In genomic region chr20:40676870-40677269, GRCh38 we compare ENCODE assay signal across 21 cellular contexts. TPM values are rescaled to one million over a fixed set of nuclear protein-coding genes. Genes with fewer than 3 reads are reported as not detected.
DNase-seq lines count a peak whose midpoint lies in the region; ATAC-seq, FAIRE-seq and TF ChIP-seq lines count a peak whose summit lies in the region.
"Had no signal": no experiment of that assay in that cellular context is flagged by ENCODE, and none has a peak within 500 bp of the region (broad histone marks: within the 10 kb centered on the region; RNA-seq: fewer than 3 reads in every experiment).

No MANE protein-coding gene starts in this region.

- H3K4me1 ChIP-seq in HepG2 (ENCODE audit: insufficient read depth, low read length) (peaks cover 29% of the 10 kb centered on the region), right lobe of liver (peaks cover 0 to 16% (median 7%) of the 10 kb centered on the region in 4 donors), osteoblast (ENCODE audit: insufficient read depth, low read length) (no peaks in the 10 kb centered on the region), upper lobe of right lung (peaks cover 14% of the 10 kb centered on the region)
- H3K4me1 ChIP-seq: SJSA1 had no signal

- no peak overlapping the region for H3K27ac ChIP-seq in HepG2 (ENCODE audit: extremely low read length, insufficient read depth, low read length)
- peak overlapping the region in 1 of 3 donors; percentile 26 for H3K27ac ChIP-seq in right lobe of liver
- H3K27ac ChIP-seq in osteoblast (ENCODE audit: low read depth, low read length) = no peak overlapping the region
- peak overlapping the region; percentile 66 for H3K27ac ChIP-seq in upper lobe of right lung
- H3K27ac ChIP-seq: SJSA1 had no signal

- CTCF ChIA-PET in HepG2 (lab: Yijun Ruan, JAX; ENCODE audit: low intra/inter-chr PET ratio, low total read pairs) = no interaction called here

- no peak overlapping the region for H3K4me3 Mint-ChIP-seq in dendritic cell treated with granulocyte-macrophage colony-stimulating factor and Interleukin-4, amounts not matched to agents 40 ng/mL and 50 ng/mL, for 4 days
- no peak overlapping the region for H3K4me3 Mint-ChIP-seq in type B pancreatic cell
- H3K4me3 Mint-ChIP-seq: B cell had no signal

- TF ChIP-seq EP300 in HepG2 (IDR thresholded peaks at IDR 0.05; ENCODE audit: low read depth in 2 of 2, low read length in 2 of 2) = no peak
- no peak for TF ChIP-seq EP300 in HepG2 (CRISPR knock-in tag; IDR thresholded peaks at IDR 0.05; ENCODE audit: borderline replicate concordance)

- BruUV-seq in HepG2 (replicated peaks; lab: Mats Ljungman, UMichigan) = no TSS peak

- no peak for TF ChIP-seq CTCF in HepG2 (CRISPR knock-in tag; IDR thresholded peaks at IDR 0.05)
- TF ChIP-seq CTCF in right lobe of liver (IDR thresholded peaks at IDR 0.05) = no peak
- no peak for TF ChIP-seq CTCF in osteoblast (IDR thresholded peaks at IDR 0.05; ENCODE audit: extremely low read depth, low read depth, low read length)
- TF ChIP-seq CTCF in upper lobe of right lung (IDR thresholded peaks at IDR 0.05) = no peak
- no peak for TF ChIP-seq CTCF in type B pancreatic cell (conservative IDR thresholded peaks at IDR 0.05)

- no peak for TF ChIP-seq POLR2A in HepG2 (IDR thresholded peaks at IDR 0.05; ENCODE audit: insufficient read depth in 1 of 2, low read depth in 2 of 2, low read length in 2 of 2)
- TF ChIP-seq POLR2A in right lobe of liver (IDR thresholded peaks at IDR 0.05) = no peak

- no peak for ATAC-seq in HepG2
- ATAC-seq in right lobe of liver = no peak
- no peak for ATAC-seq in upper lobe of right lung
- ATAC-seq in left colon = no peak
- ATAC-seq in HG02973 (IDR thresholded peaks at IDR 0.05; ENCODE audit: unreplicated experiment) = no peak
- ATAC-seq: Right ventricle myocardium inferior had no signal

- no peaks in the 10 kb centered on the region for H3K36me3 Mint-ChIP-seq in dendritic cell treated with granulocyte-macrophage colony-stimulating factor and Interleukin-4, amounts not matched to agents 40 ng/mL and 50 ng/mL, for 4 days (ENCODE audit: low read depth)
- H3K36me3 Mint-ChIP-seq in type B pancreatic cell = peaks cover 4% of the 10 kb centered on the region

- H3K27me3 Mint-ChIP-seq in dendritic cell treated with granulocyte-macrophage colony-stimulating factor and Interleukin-4, amounts not matched to agents 40 ng/mL and 50 ng/mL, for 4 days = peaks cover 35% of the 10 kb centered on the region
- peaks cover 60% of the 10 kb centered on the region for H3K27me3 Mint-ChIP-seq in type B pancreatic cell

- peak overlapping the region; percentile 37; the same call in 1 of the 2 replicates for H3K4me2 ChIP-seq in HepG2 (ENCODE audit: low read depth, low read length)
- H3K4me2 ChIP-seq in osteoblast (ENCODE audit: insufficient read depth, low read length) = peak overlapping the region; percentile 58

- H3K9me3 Mint-ChIP-seq in dendritic cell treated with granulocyte-macrophage colony-stimulating factor and Interleukin-4, amounts not matched to agents 40 ng/mL and 50 ng/mL, for 4 days = no peaks in the 10 kb centered on the region
- H3K9me3 Mint-ChIP-seq in type B pancreatic cell = peaks cover 5% of the 10 kb centered on the region

- DNase-seq in HepG2 (ENCODE audit: low spot score) (no peak), right lobe of liver (no peak), osteoblast (ENCODE audit: insufficient read length, low spot score, missing footprints) (no peak), upper lobe of right lung (no peak), type B pancreatic cell (ENCODE audit: extremely low spot score, unreplicated experiment) (no peak), left colon (no peak)
- DNase-seq: DMS53, GDM1, MG63, NCI-H1092, NCI-H1436, NCI-H1930, NCI-H2227 treated with DMSO at 0.1 percent for 48 hours, OCI-M1 had no signal

- H3K4me3 ChIP-seq in HepG2 (replicated peaks in 1 of 3; ENCODE audit: insufficient read depth in 1 of 3, low read depth in 2 of 3, low read length in 3 of 3) (no peak overlapping the region), right lobe of liver (no peak overlapping the region), osteoblast (ENCODE audit: insufficient read depth, low read length) (no peak overlapping the region), upper lobe of right lung (peak overlapping the region; percentile 19)
- H3K4me3 ChIP-seq: MG63, SJSA1 had no signal

- no peaks in the 10 kb centered on the region for H3K9me3 ChIP-seq in HepG2 (ENCODE audit: low read length)
- no peaks in the 10 kb centered on the region for H3K9me3 ChIP-seq in right lobe of liver
- H3K9me3 ChIP-seq in osteoblast (ENCODE audit: low read depth, low read length) = no peaks in the 10 kb centered on the region
- no peaks in the 10 kb centered on the region for H3K9me3 ChIP-seq in upper lobe of right lung
- H3K9me3 ChIP-seq: MG63, SJSA1 had no signal

- no peak for TF ChIP-seq RAD21 in HepG2 (CRISPR knock-in tag; IDR thresholded peaks at IDR 0.05)

- WGBS in HepG2 (ENCODE audit: low lambda C conversion rate) = 61% methylated on average over 3 of the region's 3 CpGs
- WGBS in right lobe of liver (ENCODE audit: insufficient coverage, low coverage, low lambda C conversion rate, missing lambda C conversion rate) = 56% methylated on average over 2 of the region's 3 CpGs

- POLR2A ChIA-PET in HepG2 (lab: Yijun Ruan, JAX) = no interaction called here

- H4K20me1 ChIP-seq in HepG2 (ENCODE audit: insufficient read depth, low read length) (no peaks in the 10 kb centered on the region), osteoblast (ENCODE audit: insufficient read depth, low read length) (no peaks in the 10 kb centered on the region)

- H3K4me1 Mint-ChIP-seq in dendritic cell treated with granulocyte-macrophage colony-stimulating factor and Interleukin-4, amounts not matched to agents 40 ng/mL and 50 ng/mL, for 4 days (ENCODE audit: low read depth) = peaks cover 48% of the 10 kb centered on the region
- peaks cover 17% of the 10 kb centered on the region for H3K4me1 Mint-ChIP-seq in type B pancreatic cell (ENCODE audit: unreplicated experiment)
- H3K4me1 Mint-ChIP-seq: B cell had no signal

- FAIRE-seq in HepG2 (lab: Jason Lieb, UNC) = no peak
- FAIRE-seq: D721Med, GM18507 had no signal

- H3K36me3 ChIP-seq in HepG2 (replicated peaks in 1 of 2; ENCODE audit: control insufficient read depth in 1 of 2, insufficient read depth in 2 of 2, low read length in 2 of 2) (no peaks in the 10 kb centered on the region), right lobe of liver (no peaks in the 10 kb centered on the region), osteoblast (ENCODE audit: insufficient read depth, low read length) (no peaks in the 10 kb centered on the region), upper lobe of right lung (no peaks in the 10 kb centered on the region)
- H3K36me3 ChIP-seq: MG63, SJSA1 had no signal

- no peak overlapping the region for H3K9ac ChIP-seq in HepG2 (ENCODE audit: insufficient read depth, low read depth, low read length)

- H3K27ac Mint-ChIP-seq in dendritic cell treated with granulocyte-macrophage colony-stimulating factor and Interleukin-4, amounts not matched to agents 40 ng/mL and 50 ng/mL, for 4 days = peak overlapping the region; percentile 74
- no peak overlapping the region for H3K27ac Mint-ChIP-seq in type B pancreatic cell
- H3K27ac Mint-ChIP-seq: B cell had no signal

- H3K27me3 ChIP-seq in HepG2 (ENCODE audit: control insufficient read depth in 1 of 2, insufficient read depth in 2 of 2, low read length in 2 of 2) = peaks cover 0 to 1% of the 10 kb centered on the region in 2 experiments; a peak in 2 of 5 replicates
- no peaks in the 10 kb centered on the region for H3K27me3 ChIP-seq in right lobe of liver
- H3K27me3 ChIP-seq in osteoblast (ENCODE audit: insufficient read depth, low read length) = peaks cover 25% of the 10 kb centered on the region
- H3K27me3 ChIP-seq in upper lobe of right lung = no peaks in the 10 kb centered on the region

- intact Hi-C loops in HepG2 (cut with micrococcal nuclease; ENCODE audit: unreplicated experiment) (no loop called here), right lobe of liver (cut with DNase I) (no loop called here), upper lobe of right lung (cut with DNase I) (no loop called here), left colon (cut with DNase I, micrococcal nuclease) (no loop called here)
- intact Hi-C loops in dendritic cell treated with granulocyte-macrophage colony-stimulating factor and Interleukin-4, amounts not matched to agents 40 ng/mL and 50 ng/mL, for 4 days (cut with micrococcal nuclease) = no loop called here

- H3K79me2 ChIP-seq in HepG2 (ENCODE audit: insufficient read depth, low read length) (no peaks in the 10 kb centered on the region), osteoblast (ENCODE audit: insufficient read depth, low read length) (no peaks in the 10 kb centered on the region)

- in situ Hi-C loops in HepG2 (cut with HindIII; ENCODE audit: extremely low pct_ligation_motif_present, low pct_unique_long_range_greater_than_20kb) = no loop called here

- no peak overlapping the region for H2AFZ ChIP-seq in HepG2 (ENCODE audit: low read length)
- H2AFZ ChIP-seq in osteoblast (ENCODE audit: low read length) = peak overlapping the region; percentile 56

RNA-seq across cellular contexts. Expression of gene MAFB, which starts 12.2 kb away (rescaled TPM):
- total RNA-seq in HepG2 (2016; rRNA removed; fragmentation: Illumina TruSeq; extraction: Trizol) (0.11 and 0.18 TPM in 2 replicates), right lobe of liver (10 to 100 TPM; 16.6 to 32.3 (median 22.5) TPM), osteoblast (12.1 and 12.7 TPM in 2 replicates), upper lobe of right lung (37.3 TPM), type B pancreatic cell (ENCODE audit: low replicate concordance) (104 and 114 TPM in 2 replicates), left colon (10 to 100 TPM in 1 of 2 donors, 1 to 10 TPM in 1; 4.0 to 10.9 TPM)
- total RNA-seq in HepG2 (2016; cell fraction: cytosol; rRNA removed; fragmentation: Illumina TruSeq; extraction: Trizol; ENCODE audit: low read depth) = not detected in 2 replicates
- 0.06 and 0.27 TPM in 2 replicates for total RNA-seq in HepG2 (2016; cell fraction: insoluble cytoplasmic fraction; rRNA removed; fragmentation: Illumina TruSeq; extraction: Trizol)
- 0.03 and 0.09 TPM in 2 replicates for total RNA-seq in HepG2 (2016; cell fraction: membrane; rRNA removed; fragmentation: Illumina TruSeq; extraction: Trizol)
- total RNA-seq in HepG2 (2016; cell fraction: nucleus; rRNA removed; fragmentation: Illumina TruSeq; extraction: Trizol) = 0.13 and 0.25 TPM in 2 replicates
- polyA plus RNA-seq in HepG2 (2011; rRNA removed) = 0.08 and 0.14 TPM in 2 replicates
- 0.04 and 0.10 TPM in 2 replicates for polyA plus RNA-seq in HepG2 (2011; cell fraction: cytosol; rRNA removed)
- polyA plus RNA-seq in HepG2 (2011; cell fraction: nucleus; rRNA removed) = 0.14 and 0.24 TPM in 2 replicates
- polyA plus RNA-seq in HepG2 (2012) = 0.11 and 0.28 TPM in 2 replicates
- not detected in 2 replicates for polyA plus RNA-seq in HepG2 (2016; cell fraction: cytosol; fragmentation: Illumina TruSeq; extraction: Trizol; ENCODE audit: low read depth)
- polyA plus RNA-seq in HepG2 (2016; cell fraction: insoluble cytoplasmic fraction; fragmentation: Illumina TruSeq; extraction: Trizol; ENCODE audit: low read depth) = 0.26 and 0.32 TPM in 2 replicates
- 0.05 and 0.07 TPM in 2 replicates for polyA plus RNA-seq in HepG2 (2016; cell fraction: membrane; fragmentation: Illumina TruSeq; extraction: Trizol; ENCODE audit: low read depth)
- polyA plus RNA-seq in HepG2 (2016; cell fraction: nucleus; fragmentation: Illumina TruSeq; extraction: Trizol; ENCODE audit: insufficient read depth, low read depth) = 0.39 and 0.52 TPM in 2 replicates
- 0.06 and 0.98 TPM in 2 replicates for polyA minus RNA-seq in HepG2 (2011; rRNA and poly(A)+ RNA removed; ENCODE audit: low replicate concordance)
- 0.18 and 0.20 TPM in 2 replicates for polyA minus RNA-seq in HepG2 (2011; cell fraction: cytosol; rRNA and poly(A)+ RNA removed)
- polyA minus RNA-seq in HepG2 (2011; cell fraction: nucleus; rRNA and poly(A)+ RNA removed) = 0.12 and 0.13 TPM in 2 replicates
- total RNA-seq: SJSA1 had no signal
